18 cellular contexts compared by ENCODE assay signal in genomic region chr5:178282391-178282790, GRCh38. TPM values are rescaled to one million over a fixed set of nuclear protein-coding genes. Genes with fewer than 3 reads are reported as not detected.
A peak's percentile ranks its signal among the peaks of the same experiment; 100 is the strongest.
DNase-seq lines count a peak whose midpoint lies in the region.
"Had no signal": no experiment of that assay in that cellular context is flagged by ENCODE, and none has a peak within 500 bp of the region (broad histone marks: within the 10 kb centered on the region; RNA-seq: fewer than 3 reads in every experiment).

No MANE protein-coding gene starts in this region.

- H3K4me1 ChIP-seq in BLaER1 treated with 17β-estradiol and CSF1 and Interleukin-3, amounts not matched to agents 10 nM and 100 nM = peaks cover 44 to 83% (median 77%) of the 10 kb centered on the region in 10 experiments
- peaks cover 0 to 3% of the 10 kb centered on the region in 2 donors for H3K4me1 ChIP-seq in neuronal stem cell (ENCODE audit: control insufficient read depth in 2 of 2, insufficient read depth in 1 of 2, low read depth in 1 of 2, low read length in 2 of 2)

- H4K20me1 ChIP-seq in BLaER1 treated with 17β-estradiol and CSF1 and Interleukin-3, amounts not matched to agents 10 nM and 100 nM = 0 out of 22 replicates have a peak, but pooled peaks cover 0 to 9% (median 0%) of the 10 kb centered on the region in 11 experiments

- H3K79me1 ChIP-seq in neuronal stem cell (ENCODE audit: low read depth, low read length) = peaks cover 4% of the 10 kb centered on the region

- no peaks in the 10 kb centered on the region for H3K36me3 ChIP-seq in BLaER1 treated with 17β-estradiol and CSF1 and Interleukin-3, amounts not matched to agents 10 nM and 100 nM
- no peaks in the 10 kb centered on the region for H3K36me3 ChIP-seq in neuronal stem cell (replicated peaks in 1 of 2; ENCODE audit: control insufficient read depth in 2 of 2, insufficient read depth in 2 of 2, low read length in 2 of 2)

- no peak overlapping the region for H3K4me3 ChIP-seq in BLaER1 treated with 17β-estradiol and CSF1 and Interleukin-3, amounts not matched to agents 10 nM and 100 nM
- no peak overlapping the region for H3K4me3 ChIP-seq in neuronal stem cell (ENCODE audit: low read length in 2 of 2)
- H3K4me3 ChIP-seq: K562, MG63, SK-N-MC had no signal

- H3K4me2 ChIP-seq in BLaER1 treated with 17β-estradiol and CSF1 and Interleukin-3, amounts not matched to agents 10 nM and 100 nM = peak overlapping the region in 9 of 11 experiments; percentile 79 to 96 (median 88); a peak in 18 of 22 replicates
- H3K4me2 ChIP-seq in neuronal stem cell (ENCODE audit: insufficient read depth, low read length, poor library complexity, severe bottlenecking) = no peak overlapping the region

- no peak overlapping the region for H3K27ac ChIP-seq in BLaER1 treated with 17β-estradiol and CSF1 and Interleukin-3, amounts not matched to agents 10 nM and 100 nM
- H3K27ac ChIP-seq in neuronal stem cell (replicated peaks; ENCODE audit: low read length) = no peak overlapping the region
- H3K27ac ChIP-seq: SK-N-MC had no signal

- no peak overlapping the region for H3K4ac ChIP-seq in neuronal stem cell (ENCODE audit: low read length)

- DNase-seq in G401 (ENCODE audit: low spot score) (peak; percentile 66), cerebellar cortex (ENCODE audit: low spot score) (peak; percentile 50), neuronal stem cell (ENCODE audit: low spot score) (no peak), NCI-H146 (lab: John Stamatoyannopoulos, UW) (no peak), hypothalamus (lab: John Stamatoyannopoulos, UW) (no peak), T-helper 9 cell (no peak)
- DNase-seq: GDM1, MG63, NCI-H1048, NCI-H1417 treated with DMSO at 0.1 percent for 48 hours, NCI-H187 treated with DMSO at 0.1 percent for 48 hours, NCI-H2107, NCI-H510A treated with DMSO at 0.1 percent for 48 hours, NCI-H748 treated with DMSO at 0.1 percent for 48 hours, SHP77 treated with DMSO at 0.1 percent for 48 hours had no signal

- H4K91ac ChIP-seq in neuronal stem cell (ENCODE audit: low read depth, low read length, poor library complexity) = no peak overlapping the region

- H2AK5ac ChIP-seq in neuronal stem cell (ENCODE audit: low read depth, low read length) = peak overlapping the region; percentile 47

- no peak overlapping the region for H2BK120ac ChIP-seq in neuronal stem cell (ENCODE audit: low read depth, low read length)

- H2AFZ ChIP-seq in neuronal stem cell (ENCODE audit: low read length) = no peak overlapping the region

- no peak overlapping the region for H3K23ac ChIP-seq in neuronal stem cell (ENCODE audit: low read depth, low read length, poor library complexity)

- no peak overlapping the region for H3K18ac ChIP-seq in neuronal stem cell (ENCODE audit: low read length)

- no peak overlapping the region for H2BK12ac ChIP-seq in neuronal stem cell (ENCODE audit: low read length)

- WGBS in neuronal stem cell (ENCODE audit: extremely low coverage in 2 of 2, insufficient read length in 2 of 2, insufficient replicate concordance in 1 of 2), 2 donors = no CpG with 5 or more reads among the region's 4 CpGs

- H3K27me3 ChIP-seq in BLaER1 treated with 17β-estradiol and CSF1 and Interleukin-3, amounts not matched to agents 10 nM and 100 nM = peaks cover 0 to 46% (median 0%) of the 10 kb centered on the region in 11 experiments; a peak in 8 of 22 replicates
- peaks cover 0 to 6% (median 0%) of the 10 kb centered on the region in 3 experiments for H3K27me3 ChIP-seq in neuronal stem cell (ENCODE audit: control insufficient read depth in 3 of 3, insufficient read depth in 3 of 3, low read depth in 1 of 3, low read length in 3 of 3)
- H3K27me3 ChIP-seq: MG63 had no signal

- in situ Hi-C loops in G401 (cut with HindIII; ENCODE audit: low sequenced_read_pairs) = no loop called here

- H3K9ac ChIP-seq in BLaER1 treated with 17β-estradiol and CSF1 and Interleukin-3, amounts not matched to agents 10 nM and 100 nM = 0 out of 22 replicates have a peak overlapping the region, but pooled peaks of 1 of the 11 experiments have one; percentile 1
- H3K9ac ChIP-seq in neuronal stem cell (ENCODE audit: low read depth, low read length, poor library complexity) = no peak overlapping the region

- no peak overlapping the region for H3K14ac ChIP-seq in neuronal stem cell (ENCODE audit: low read length)

- H4K8ac ChIP-seq in neuronal stem cell (ENCODE audit: low read depth, low read length) = no peak overlapping the region

- H3K9me3 ChIP-seq in BLaER1 treated with 17β-estradiol and CSF1 and Interleukin-3, amounts not matched to agents 10 nM and 100 nM (replicated peaks in 1 of 11) = peaks cover 0 to 11% (median 4%) of the 10 kb centered on the region in 11 experiments; a peak in 9 of 22 replicates
- H3K9me3 ChIP-seq in neuronal stem cell (replicated peaks in 1 of 2; ENCODE audit: control insufficient read depth in 2 of 2, insufficient read depth in 1 of 2, low read depth in 1 of 2, low read length in 2 of 2) = peaks cover 0 to 18% of the 10 kb centered on the region in 2 donors

- no peak overlapping the region for H2BK5ac ChIP-seq in neuronal stem cell (ENCODE audit: low read length)

- H2BK15ac ChIP-seq in neuronal stem cell (ENCODE audit: low read length) = no peak overlapping the region

RNA-seq across cellular contexts. Expression of gene PHYKPL, which starts 49.8 kb away (rescaled TPM):
- 26.6 and 32.6 TPM in 2 replicates for total RNA-seq in G401 (2014; rRNA removed; shearing (Covaris generic))
- 13.6 TPM for polyA plus RNA-seq in neuronal stem cell (2013, experiment 1 of 2)
- 13.2 TPM for polyA plus RNA-seq in neuronal stem cell (2013, experiment 2 of 2)

Comparison
In these comparisons a context has a peak if more than half of its experiments do, and no peak if none do; other contexts are left out.
1. DNase-seq: peak in G401 (single experiment) and cerebellar cortex (single experiment); none in neuronal stem cell (single experiment), NCI-H146 (single experiment), hypothalamus (0 of 51) and T-helper 9 cell (single experiment).